11 cellular contexts compared by ENCODE assay signal in genomic region chr9:128082173-128082572, GRCh38. TPM values are rescaled to one million over a fixed set of nuclear protein-coding genes. Genes with fewer than 3 reads are reported as not detected.
DNase-seq lines count a peak whose midpoint lies in the region; ATAC-seq and TF ChIP-seq lines count a peak whose summit lies in the region.
"Had no signal": no experiment of that assay in that cellular context is flagged by ENCODE, and none has a peak within 500 bp of the region (broad histone marks: within the 10 kb centered on the region; RNA-seq: fewer than 3 reads in every experiment).

No MANE protein-coding gene starts in this region.

- 36% methylated on average over 6 of the region's 6 CpGs for WGBS in thyroid gland, 2 donors

- H3K36me3 ChIP-seq in ascending aorta = no peaks in the 10 kb centered on the region
- no peaks in the 10 kb centered on the region for H3K36me3 ChIP-seq in thyroid gland

- TF ChIP-seq POLR2A in thyroid gland (IDR thresholded peaks at IDR 0.05) = peak in 1 of 2 donors; percentile 47

- peaks cover 4 to 17% of the 10 kb centered on the region in 2 donors for H3K4me1 ChIP-seq in ascending aorta
- H3K4me1 ChIP-seq in thyroid gland = peaks cover 56 to 59% of the 10 kb centered on the region in 2 donors

- H3K27me3 ChIP-seq in ascending aorta = no peaks in the 10 kb centered on the region
- no peaks in the 10 kb centered on the region for H3K27me3 ChIP-seq in thyroid gland

- no peak for DNase-seq in activated CD4-positive, alpha-beta memory T cell treated with anti-CD3 and anti-CD28 coated beads for 36 hours
- no peak for DNase-seq in activated CD4-positive, alpha-beta memory T cell treated with anti-CD3 and anti-CD28 coated beads, Interleukin-2, amount 10 ng/mL, durations not matched to agents 7 days and 5 days
- DNase-seq in ascending aorta (ENCODE audit: low spot score in 2 of 2) (no peak), left kidney (ENCODE audit: low read depth, low spot score) (peak; percentile 63), thyroid gland (peak; percentile 75 to 78), GM20000 (ENCODE audit: low spot score) (no peak), RKO (ENCODE audit: low spot score) (no peak)
- DNase-seq: NCI-H1105 treated with DMSO at 0.1 percent for 48 hours, T-helper 1 cell had no signal

- no peak overlapping the region for H3K4me3 Mint-ChIP-seq in activated CD4-positive, alpha-beta memory T cell treated with anti-CD3 and anti-CD28 coated beads for 36 hours
- no peak overlapping the region for H3K4me3 Mint-ChIP-seq in activated CD4-positive, alpha-beta memory T cell treated with anti-CD3 and anti-CD28 coated beads, Interleukin-2, amount 10 ng/mL, durations not matched to agents 7 days and 5 days
- H3K4me3 Mint-ChIP-seq: activated naive CD4-positive, alpha-beta T cell treated with anti-CD3 and anti-CD28 coated beads, Interleukin-2, amount 50 U/mL, for 24 hours had no signal

- H3K36me3 Mint-ChIP-seq in activated CD4-positive, alpha-beta memory T cell treated with anti-CD3 and anti-CD28 coated beads for 36 hours = peaks cover 20% of the 10 kb centered on the region
- H3K36me3 Mint-ChIP-seq in activated CD4-positive, alpha-beta memory T cell treated with anti-CD3 and anti-CD28 coated beads, Interleukin-2, amount 10 ng/mL, durations not matched to agents 7 days and 5 days (ENCODE audit: low read depth) = peaks cover 46% of the 10 kb centered on the region

- CTCF ChIA-PET in activated CD4-positive, alpha-beta memory T cell treated with anti-CD3 and anti-CD28 coated beads for 36 hours (lab: Charles Lee) = interaction anchor here (0.8 to 1.5 kb wide), 4 partner anchors 10 to 47 kb away, joined by 3 to 5 read pairs (median 4); no protein-coding TSS in a partner anchor
- CTCF ChIA-PET in activated CD4-positive, alpha-beta memory T cell treated with anti-CD3 and anti-CD28 coated beads, Interleukin-2, amount 10 ng/mL, durations not matched to agents 7 days and 5 days (lab: Charles Lee) = interaction anchor here (0.5 to 4.2 kb wide), 5 partner anchors 9 to 100 kb away, joined by 3 to 27 read pairs (median 4); no protein-coding TSS in a partner anchor

- intact Hi-C loops in activated CD4-positive, alpha-beta memory T cell treated with anti-CD3 and anti-CD28 coated beads for 36 hours (cut with micrococcal nuclease) = no loop called here
- intact Hi-C loops in ascending aorta (cut with DNase I) = no loop called here
- intact Hi-C loops in thyroid gland (cut with DNase I) = no loop called here

- no peaks in the 10 kb centered on the region for H3K9me3 Mint-ChIP-seq in activated CD4-positive, alpha-beta memory T cell treated with anti-CD3 and anti-CD28 coated beads for 36 hours
- no peaks in the 10 kb centered on the region for H3K9me3 Mint-ChIP-seq in activated CD4-positive, alpha-beta memory T cell treated with anti-CD3 and anti-CD28 coated beads, Interleukin-2, amount 10 ng/mL, durations not matched to agents 7 days and 5 days
- H3K9me3 Mint-ChIP-seq: activated naive CD4-positive, alpha-beta T cell treated with anti-CD3 and anti-CD28 coated beads, Interleukin-2, amount 50 U/mL, for 24 hours had no signal

- H3K27ac ChIP-seq in ascending aorta = peak overlapping the region; percentile 22 to 40
- H3K27ac ChIP-seq in thyroid gland = peak overlapping the region; percentile 64 to 93 (median 89)

- H3K4me3 ChIP-seq in ascending aorta = no peak overlapping the region
- H3K4me3 ChIP-seq in thyroid gland (replicated peaks in 1 of 3) = no peak overlapping the region

- POLR2A ChIA-PET in activated CD4-positive, alpha-beta memory T cell treated with anti-CD3 and anti-CD28 coated beads for 36 hours (lab: Charles Lee) = no interaction called here
- POLR2A ChIA-PET in activated CD4-positive, alpha-beta memory T cell treated with anti-CD3 and anti-CD28 coated beads, Interleukin-2, amount 10 ng/mL, durations not matched to agents 7 days and 5 days (lab: Charles Lee) = no interaction called here

- no peak for ATAC-seq in GM19324 (IDR thresholded peaks at IDR 0.05; ENCODE audit: low FRiP score, unreplicated experiment)

- H3K27me3 Mint-ChIP-seq in activated CD4-positive, alpha-beta memory T cell treated with anti-CD3 and anti-CD28 coated beads for 36 hours = no peaks in the 10 kb centered on the region
- no peaks in the 10 kb centered on the region for H3K27me3 Mint-ChIP-seq in activated CD4-positive, alpha-beta memory T cell treated with anti-CD3 and anti-CD28 coated beads, Interleukin-2, amount 10 ng/mL, durations not matched to agents 7 days and 5 days
- H3K27me3 Mint-ChIP-seq: activated naive CD4-positive, alpha-beta T cell treated with anti-CD3 and anti-CD28 coated beads, Interleukin-2, amount 50 U/mL, for 24 hours had no signal

- peak overlapping the region; percentile 46 for H3K27ac Mint-ChIP-seq in activated CD4-positive, alpha-beta memory T cell treated with anti-CD3 and anti-CD28 coated beads for 36 hours
- H3K27ac Mint-ChIP-seq in activated CD4-positive, alpha-beta memory T cell treated with anti-CD3 and anti-CD28 coated beads, Interleukin-2, amount 10 ng/mL, durations not matched to agents 7 days and 5 days = no peak overlapping the region

- TF ChIP-seq CTCF in ascending aorta (IDR thresholded peaks at IDR 0.05) (no peak), thyroid gland (IDR thresholded peaks at IDR 0.05) (no peak), GM20000 (IDR thresholded peaks at IDR 0.05; ENCODE audit: extremely low read depth, missing control alignments) (no peak)

- H3K9me3 ChIP-seq in ascending aorta (no peaks in the 10 kb centered on the region), thyroid gland (no peaks in the 10 kb centered on the region)

- H3K4me1 Mint-ChIP-seq in activated CD4-positive, alpha-beta memory T cell treated with anti-CD3 and anti-CD28 coated beads for 36 hours (ENCODE audit: low read depth) = peaks cover 46% of the 10 kb centered on the region
- peaks cover 49% of the 10 kb centered on the region for H3K4me1 Mint-ChIP-seq in activated CD4-positive, alpha-beta memory T cell treated with anti-CD3 and anti-CD28 coated beads, Interleukin-2, amount 10 ng/mL, durations not matched to agents 7 days and 5 days

RNA-seq across cellular contexts. Expression of gene SLC25A25, which starts 14.1 kb away (rescaled TPM):
- 10 to 100 TPM; 17.1 to 17.3 TPM for total RNA-seq in activated CD4-positive, alpha-beta memory T cell treated with anti-CD3 and anti-CD28 coated beads for 36 hours
- total RNA-seq in activated CD4-positive, alpha-beta memory T cell treated with anti-CD3 and anti-CD28 coated beads, Interleukin-2, amount 10 ng/mL, durations not matched to agents 7 days and 5 days = 10 to 100 TPM; 21.3 to 22.2 TPM
- total RNA-seq in ascending aorta (27.4 TPM), thyroid gland (10 to 100 TPM; 21.9 to 42.0 (median 30.8) TPM)

RNA-seq across cellular contexts. Expression of gene NAIF1, which starts 15.1 kb away (rescaled TPM):
- 10 to 100 TPM; 10.2 to 14.5 TPM for total RNA-seq in activated CD4-positive, alpha-beta memory T cell treated with anti-CD3 and anti-CD28 coated beads for 36 hours
- 10 to 100 TPM; 12.0 to 14.1 TPM for total RNA-seq in activated CD4-positive, alpha-beta memory T cell treated with anti-CD3 and anti-CD28 coated beads, Interleukin-2, amount 10 ng/mL, durations not matched to agents 7 days and 5 days
- total RNA-seq in ascending aorta (48.2 TPM), thyroid gland (10 to 100 TPM in 2 of 4 donors, 1 to 10 TPM in 2; 5.3 to 17.2 (median 9.4) TPM)

RNA-seq across cellular contexts. Expression of gene PTGES2, which starts 45.4 kb away (rescaled TPM):
- 10 to 100 TPM; 43.4 to 43.6 TPM for total RNA-seq in activated CD4-positive, alpha-beta memory T cell treated with anti-CD3 and anti-CD28 coated beads for 36 hours
- 10 to 100 TPM; 35.6 to 38.1 TPM for total RNA-seq in activated CD4-positive, alpha-beta memory T cell treated with anti-CD3 and anti-CD28 coated beads, Interleukin-2, amount 10 ng/mL, durations not matched to agents 7 days and 5 days
- total RNA-seq in ascending aorta = 97.2 TPM
- total RNA-seq in thyroid gland = 100 to 1,000 TPM in 1 of 4 donors, 10 to 100 TPM in 3; 80.0 to 112 (median 88.4) TPM

Comparison
In these comparisons a context has a peak if more than half of its experiments do, and no peak if none do; other contexts are left out.
1. DNase-seq: peak in left kidney (single experiment) and thyroid gland (2 of 2); none in activated CD4-positive, alpha-beta memory T cell treated with anti-CD3 and anti-CD28 coated beads for 36 hours (single experiment), activated CD4-positive, alpha-beta memory T cell treated with anti-CD3 and anti-CD28 coated beads, Interleukin-2, amount 10 ng/mL, durations not matched to agents 7 days and 5 days (single experiment), ascending aorta (0 of 2), GM20000 (single experiment) and RKO (single experiment).